In the genomic region with DNA sequence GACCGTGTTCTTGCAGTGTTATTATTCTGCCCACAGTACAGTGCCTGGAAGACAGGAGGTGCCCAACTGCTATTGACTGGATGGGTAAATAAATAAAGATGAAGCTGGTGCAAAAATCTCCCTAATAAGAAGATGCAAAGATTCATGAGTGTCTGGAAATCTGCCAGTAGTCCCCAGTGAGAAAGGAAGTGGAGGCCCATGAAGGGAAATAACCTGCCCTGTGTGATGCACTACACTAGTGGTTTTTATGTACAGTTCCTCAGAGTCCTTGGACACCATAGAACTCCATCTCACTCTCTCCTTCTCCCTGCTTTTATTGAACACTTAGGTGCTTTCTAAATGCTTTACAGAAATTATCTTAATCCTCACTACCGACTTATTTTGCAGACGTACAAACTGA, we compare ENCODE assay signal across 15 cellular contexts. TPM values are rescaled to one million over a fixed set of nuclear protein-coding genes. Genes with fewer than 3 reads are reported as not detected.
DNase-seq lines count a peak whose midpoint lies in the region; ATAC-seq, FAIRE-seq and TF ChIP-seq lines count a peak whose summit lies in the region.
"Had no signal": no experiment of that assay in that cellular context is flagged by ENCODE, and none has a peak within 500 bp of the region (broad histone marks: within the 10 kb centered on the region; RNA-seq: fewer than 3 reads in every experiment).

No MANE protein-coding gene starts in this region.

- TF ChIP-seq CTCF in upper lobe of right lung (IDR thresholded peaks at IDR 0.05) = no peak

- H3K9me3 ChIP-seq in upper lobe of right lung = no peaks in the 10 kb centered on the region
- H3K9me3 ChIP-seq: left ventricle myocardium inferior had no signal

- H3K36me3 Mint-ChIP-seq in naive B cell = no peaks in the 10 kb centered on the region
- H3K36me3 Mint-ChIP-seq: brain had no signal

- FAIRE-seq in GM12892 (lab: Jason Lieb, UNC) = no peak

- no peaks in the 10 kb centered on the region for H3K27me3 ChIP-seq in upper lobe of right lung

- intact Hi-C loops in upper lobe of right lung (cut with DNase I) = no loop called here

- H3K27ac Mint-ChIP-seq in naive B cell = peak overlapping the region in 1 of 6 donors; percentile 12
- H3K27ac Mint-ChIP-seq: brain had no signal

- peaks cover 0 to 4% (median 0%) of the 10 kb centered on the region in 7 donors for H3K9me3 Mint-ChIP-seq in naive B cell

- H3K4me3 Mint-ChIP-seq in naive B cell = peak overlapping the region in 1 of 8 donors; percentile 11
- H3K4me3 Mint-ChIP-seq: brain had no signal

- DNase-seq in activated CD4-positive, CD25-positive, alpha-beta regulatory T cell treated with anti-CD3 and anti-CD28 coated beads, Interleukin-2, amount 50 U/mL, for 72 hours = no peak
- no peak for DNase-seq in naive B cell
- no peak for DNase-seq in GM12892 (ENCODE audit: insufficient read length)
- DNase-seq in upper lobe of right lung = no peak
- no peak for DNase-seq in NCI-H1436 treated with DMSO at 0.1 percent for 48 hours (lab: John Stamatoyannopoulos, UW)
- DNase-seq: 8988T; activated CD8-positive, alpha-beta memory T cell treated with anti-CD3 and anti-CD28 coated beads for 24 hours; activated effector memory CD4-positive, alpha-beta T cell treated with anti-CD3 and anti-CD28 coated beads, Interleukin-2, amount 50 U/mL, for 16 hours; left ventricle myocardium inferior; SHP77 treated with DMSO at 0.1 percent for 48 hours; stimulated activated CD8-positive, alpha-beta memory T cell treated with anti-CD3 and anti-CD28 coated beads, Interleukin-4, amount 100 ng/mL, for 48 hours had no signal

- H3K4me1 ChIP-seq in upper lobe of right lung = no peaks in the 10 kb centered on the region

- ATAC-seq in activated CD4-positive, CD25-positive, alpha-beta regulatory T cell treated with anti-CD3 and anti-CD28 coated beads, Interleukin-2, amount 50 U/mL, for 24 hours = peak; percentile 36 to 53
- ATAC-seq in GM21381 (IDR thresholded peaks at IDR 0.05; ENCODE audit: unreplicated experiment) (peak; percentile 62), HG03442 (IDR thresholded peaks at IDR 0.05; ENCODE audit: unreplicated experiment) (peak; percentile 74), naive B cell (ENCODE audit: low read depth in 2 of 2) (peak; percentile 52 to 53), upper lobe of right lung (no peak)

- no peaks in the 10 kb centered on the region for H3K36me3 ChIP-seq in upper lobe of right lung
- H3K36me3 ChIP-seq: left ventricle myocardium inferior had no signal

- H3K4me3 ChIP-seq in upper lobe of right lung = no peak overlapping the region
- H3K4me3 ChIP-seq: left ventricle myocardium inferior had no signal

- H3K27me3 Mint-ChIP-seq in naive B cell = peaks cover 0 to 6% (median 0%) of the 10 kb centered on the region in 3 donors

- TF ChIP-seq POLR2A in GM12892 (IDR thresholded peaks at IDR 0.05; ENCODE audit: low read depth, low read length) = no peak

- H3K4me1 Mint-ChIP-seq in naive B cell = peaks cover 9 to 19% (median 15%) of the 10 kb centered on the region in 3 donors
- H3K4me1 Mint-ChIP-seq: brain had no signal

- no peak overlapping the region for H3K27ac ChIP-seq in upper lobe of right lung
- H3K27ac ChIP-seq: left ventricle myocardium inferior had no signal

RNA-seq across cellular contexts. Expression of gene SUCLG2, which starts 8.3 kb away (rescaled TPM):
- polyA plus RNA-seq in naive B cell (ENCODE audit: low read depth in 6 of 6) = 10 to 100 TPM; 49.5 to 94.4 (median 57.9) TPM
- 35.6 TPM for polyA plus RNA-seq in GM12892 (2012; ENCODE audit: missing spikeins)
- 53.8 TPM for total RNA-seq in upper lobe of right lung
